19 cellular contexts compared by ENCODE assay signal in genomic region chrX:86066998-86067397, GRCh38. TPM values are rescaled to one million over a fixed set of nuclear protein-coding genes. Genes with fewer than 3 reads are reported as not detected.
DNase-seq lines count a peak whose midpoint lies in the region; ATAC-seq and TF ChIP-seq lines count a peak whose summit lies in the region.
"Had no signal": no experiment of that assay in that cellular context is flagged by ENCODE, and none has a peak within 500 bp of the region (broad histone marks: within the 10 kb centered on the region; RNA-seq: fewer than 3 reads in every experiment).

No MANE protein-coding gene starts in this region.

- POLR2A ChIA-PET in HCT116 (lab: Charles Lee): no interaction called here

- peak; percentile 34 for TF ChIP-seq RAD21 in HCT116 (IDR thresholded peaks at IDR 0.05; ENCODE audit: low read depth)

- no peak for DNase-seq in HCT116 (ENCODE audit: low read depth, low spot score)
- peak; percentile 2 to 33 for DNase-seq in SJCRH30
- peak; percentile 7 for DNase-seq in dermis blood vessel endothelial cell
- no peak for DNase-seq in NCI-H1436 treated with DMSO at 0.1 percent for 48 hours (lab: John Stamatoyannopoulos, UW)
- DNase-seq in dorsolateral prefrontal cortex: no peak
- DNase-seq in ureter (ENCODE audit: low spot score): no peak
- DNase-seq in GM20000 (ENCODE audit: low spot score): no peak
- DNase-seq: activated CD8-positive, alpha-beta T cell treated with anti-CD3 and anti-CD28 coated beads for 36 hours; activated naive CD4-positive, alpha-beta T cell treated with anti-CD3 and anti-CD28 coated beads, Interleukin-2, amount 10 ng/mL, durations not matched to agents 7 days and 5 days; activated T-cell treated with anti-CD3 and anti-CD28 coated beads, Interleukin-2, amount 50 U/mL, for 4 hours; kidney; naive B cell; NCI-H1048; NCI-H524; sigmoid colon; stimulated activated naive CD4-positive, alpha-beta T cell; tibial artery had no signal

- intact Hi-C loops in HCT116 (cut with micrococcal nuclease) (loop anchor here (2.0 kb wide), 1 partner anchor 216 kb away; no protein-coding TSS in a partner anchor), dorsolateral prefrontal cortex (cut with DNase I) (no loop called here)

- no TSS peak for BruUV-seq in HCT116 (replicated peaks; lab: Mats Ljungman, UMichigan)

- RAD21 ChIA-PET in HCT116 (lab: Charles Lee; ENCODE audit: low non-redundant PET in 1 of 2, low total read pairs in 2 of 2, uncharacterized antibody in 2 of 2, unreplicated experiment in 2 of 2): interaction anchor here in 1 of 2 experiments (0.7 kb wide), 1 partner anchor 215 kb away, joined by 3 read pairs; no protein-coding TSS in a partner anchor

- H3K4me1 ChIP-seq in HCT116 (ENCODE audit: control insufficient read depth in 1 of 2, insufficient read depth in 2 of 2, low read length in 2 of 2) (no peaks in the 10 kb centered on the region), SJCRH30 (no peaks in the 10 kb centered on the region)
- H3K4me1 ChIP-seq: ascending aorta, sigmoid colon, tibial artery had no signal

- CTCF ChIA-PET in HCT116 (lab: Charles Lee): no interaction called here

- no peaks in the 10 kb centered on the region for H4K20me1 ChIP-seq in HCT116 (ENCODE audit: insufficient read depth)

- no peaks in the 10 kb centered on the region for H3K79me2 ChIP-seq in HCT116 (ENCODE audit: insufficient read depth, low read length)

- no peak overlapping the region for H3K9ac ChIP-seq in HCT116 (ENCODE audit: low read length)

- TF ChIP-seq CTCF in HCT116 (IDR thresholded peaks at IDR 0.05 in 2 of 3, conservative IDR thresholded peaks at IDR 0.05 in 1 of 3; ENCODE audit: borderline replicate concordance in 1 of 3, insufficient read depth in 1 of 3, low read depth in 2 of 3, low read length in 2 of 3) (peak in 2 of 3 experiments; percentile 2 to 29; a peak in 2 of 6 replicates), dorsolateral prefrontal cortex (IDR thresholded peaks at IDR 0.05 in 54 of 56, conservative IDR thresholded peaks at IDR 0.05 in 2 of 56; ENCODE audit: low read depth in 1 of 56, partially characterized antibody in 56 of 56) (peak in 28 of 56 donors; percentile 7 to 41 (median 24)), GM20000 (IDR thresholded peaks at IDR 0.05; ENCODE audit: extremely low read depth, missing control alignments) (no peak)

- no peak overlapping the region for H3K4me3 ChIP-seq in HCT116 (replicated peaks in 1 of 2; ENCODE audit: low read depth in 1 of 2, low read length in 2 of 2)
- no peak overlapping the region for H3K4me3 ChIP-seq in SJCRH30
- no peak overlapping the region for H3K4me3 ChIP-seq in dorsolateral prefrontal cortex
- H3K4me3 ChIP-seq: ascending aorta, sigmoid colon, tibial artery had no signal

- no peak overlapping the region for H3K4me2 ChIP-seq in HCT116 (ENCODE audit: low read length)

- H3K9me2 ChIP-seq in HCT116 (ENCODE audit: insufficient read depth): no peaks in the 10 kb centered on the region

- ATAC-seq in HCT116: peak; percentile 66
- ATAC-seq: activated CD8-positive, alpha-beta T cell treated with anti-CD3 and anti-CD28 coated beads for 36 hours; activated T-cell treated with anti-CD3 and anti-CD28 coated beads, Interleukin-2, amount 50 U/mL, for 4 hours had no signal

- H3K27ac ChIP-seq in HCT116 (ENCODE audit: low read depth, low read length): no peak overlapping the region
- H3K27ac ChIP-seq in SJCRH30: no peak overlapping the region
- no peak overlapping the region for H3K27ac ChIP-seq in dorsolateral prefrontal cortex
- H3K27ac ChIP-seq: ascending aorta, HL-60, sigmoid colon, tibial artery had no signal

- no peak overlapping the region for H2AFZ ChIP-seq in HCT116 (ENCODE audit: low read depth, low read length, poor library complexity, severe bottlenecking)

- H3K36me3 ChIP-seq in HCT116 (ENCODE audit: control insufficient read depth in 1 of 2, insufficient read depth in 2 of 2, low read length in 2 of 2): no peaks in the 10 kb centered on the region
- no peaks in the 10 kb centered on the region for H3K36me3 ChIP-seq in SJCRH30
- H3K36me3 ChIP-seq: ascending aorta, sigmoid colon, tibial artery had no signal

- TF ChIP-seq POLR2A in HCT116 (IDR thresholded peaks at IDR 0.05; ENCODE audit: borderline replicate concordance, extremely low read depth, insufficient read depth, insufficient read length): no peak

- H3K9me3 ChIP-seq in HCT116 (ENCODE audit: control insufficient read depth in 1 of 2, insufficient read depth in 1 of 2, low read depth in 1 of 2, low read length in 2 of 2) (no peaks in the 10 kb centered on the region), SJCRH30 (replicated peaks) (no peaks in the 10 kb centered on the region)
- H3K9me3 ChIP-seq: ascending aorta, sigmoid colon, tibial artery had no signal

- H3K27me3 ChIP-seq in HCT116 (ENCODE audit: insufficient read depth, low read length): no peaks in the 10 kb centered on the region
- H3K27me3 ChIP-seq in SJCRH30: no peaks in the 10 kb centered on the region
- H3K27me3 ChIP-seq in dorsolateral prefrontal cortex: peaks cover 0 to 53% (median 20%) of the 10 kb centered on the region in 45 donors
- H3K27me3 ChIP-seq: ascending aorta, tibial artery had no signal

TF ChIP-seq in HCT116, 20 proteins besides CTCF, POLR2A, EP300 and RAD21:
- TF ChIP-seq ZFX (IDR thresholded peaks at IDR 0.05) (no peak), REST (IDR thresholded peaks at IDR 0.05; ENCODE audit: low read depth) (no peak)
TF ChIP-seq in HCT116: peak in this region for 0.

RNA-seq across cellular contexts. Expression of gene CHM, which starts 19.6 kb away (rescaled TPM):
- total RNA-seq in HCT116 (2021; ENCODE audit: unreplicated experiment): 17.1 TPM
- 3.8 and 4.3 TPM in 2 replicates for polyA plus RNA-seq in HCT116 (2012)
- total RNA-seq in SJCRH30 (2014; rRNA removed; shearing (Covaris generic)): 15.4 and 15.6 TPM in 2 replicates
- 22.1 and 24.2 TPM in 2 replicates for total RNA-seq in dermis blood vessel endothelial cell
- 10 to 100 TPM; 26.0 to 72.5 (median 46.7) TPM for total RNA-seq in dorsolateral prefrontal cortex
- 25.8 TPM for total RNA-seq in ureter

Comparison
In these comparisons a context has a peak if more than half of its experiments do, and no peak if none do; other contexts are left out.
1. DNase-seq: peak in SJCRH30 (2 of 2) and dermis blood vessel endothelial cell (single experiment); none in HCT116 (single experiment), NCI-H1436 treated with DMSO at 0.1 percent for 48 hours (single experiment), dorsolateral prefrontal cortex (0 of 10), ureter (single experiment) and GM20000 (single experiment).